1 cellular context compared by ENCODE assay signal in genomic region chr12:59005195-59005961, GRCh38.
TF ChIP-seq lines count a peak whose summit lies in the region.

No MANE protein-coding gene starts in this region.

TF ChIP-seq in K562, 482 proteins besides CTCF, POLR2A, EP300 and RAD21 (continued from another document):
- TF ChIP-seq RBM22 (IDR thresholded peaks at IDR 0.05; ENCODE audit: low read depth, low read length, poor library complexity, severe bottlenecking), result no peak
- TF ChIP-seq TRIM24 (IDR thresholded peaks at IDR 0.05), result no peak
- TF ChIP-seq PREB (CRISPR knock-in tag; IDR thresholded peaks at IDR 0.05), result no peak
- no peak for TF ChIP-seq RNF219 (CRISPR knock-in tag; IDR thresholded peaks at IDR 0.05)
- no peak for TF ChIP-seq ZNF644 (tag; IDR thresholded peaks at IDR 0.05; ENCODE audit: low read depth)
- no peak for TF ChIP-seq HNRNPK (IDR thresholded peaks at IDR 0.05; ENCODE audit: low read depth, low read length, poor library complexity, severe bottlenecking)
- no peak for TF ChIP-seq FOXJ3 (CRISPR knock-in tag; IDR thresholded peaks at IDR 0.05)
- TF ChIP-seq ZNF316 (IDR thresholded peaks at IDR 0.05), result peak; percentile 59; the same call in 1 of the 2 replicates
- TF ChIP-seq MXI1 (IDR thresholded peaks at IDR 0.05; ENCODE audit: low read depth, low read length), result no peak
- peak; percentile 62 for TF ChIP-seq MAFF (IDR thresholded peaks at IDR 0.05; ENCODE audit: low read length)
- TF ChIP-seq MCM3 (IDR thresholded peaks at IDR 0.05), result no peak
- no peak for TF ChIP-seq ZNF224 (CRISPR knock-in tag; IDR thresholded peaks at IDR 0.05)
- TF ChIP-seq HES1 (IDR thresholded peaks at IDR 0.05; ENCODE audit: low read depth), result no peak
- TF ChIP-seq KLF16 (IDR thresholded peaks at IDR 0.05), result no peak
- no peak for TF ChIP-seq NR0B1 (IDR thresholded peaks at IDR 0.05; ENCODE audit: partially characterized antibody)
- no peak for TF ChIP-seq TRIM25 (IDR thresholded peaks at IDR 0.05; ENCODE audit: borderline replicate concordance)
- no peak for TF ChIP-seq POLR2AphosphoS5 (IDR thresholded peaks at IDR 0.05; ENCODE audit: control insufficient read depth, insufficient read depth, low read depth, low read length)
- no peak for TF ChIP-seq CREB5 (CRISPR knock-in tag; IDR thresholded peaks at IDR 0.05)
- TF ChIP-seq MAFG (tag; conservative IDR thresholded peaks at IDR 0.05), result peak; percentile 40; the same call in 1 of the 2 replicates
- no peak for TF ChIP-seq ZNF280A (IDR thresholded peaks at IDR 0.05; ENCODE audit: low read depth, partially characterized antibody)
- TF ChIP-seq ZNF584 (CRISPR knock-in tag; IDR thresholded peaks at IDR 0.05; ENCODE audit: low read depth), result no peak
